20 cellular contexts compared by ENCODE assay signal in genomic region chr17:1124896-1125774, GRCh38. TPM values are rescaled to one million over a fixed set of nuclear protein-coding genes. Genes with fewer than 3 reads are reported as not detected.
A peak's percentile ranks its signal among the peaks of the same experiment; 100 is the strongest.
DNase-seq lines count a peak whose midpoint lies in the region; TF ChIP-seq lines count a peak whose summit lies in the region.
"Had no signal": no experiment of that assay in that cellular context is flagged by ENCODE, and none has a peak within 500 bp of the region (broad histone marks: within the 10 kb centered on the region; RNA-seq: fewer than 3 reads in every experiment).

No MANE protein-coding gene starts in this region.

- H3K36me3 Mint-ChIP-seq in neural progenitor cell = peaks cover 8% of the 10 kb centered on the region

- peak overlapping the region; percentile 83 for H3K27ac Mint-ChIP-seq in neural progenitor cell
- H3K27ac Mint-ChIP-seq: activated CD8-positive, alpha-beta T cell treated with anti-CD3 and anti-CD28 coated beads, Interleukin-2, amount 10 ng/mL, durations not matched to agents 7 days and 5 days had no signal

- no peaks in the 10 kb centered on the region for H3K9me2 ChIP-seq in hepatocyte (replicated peaks; ENCODE audit: insufficient read depth)

- H4K20me1 ChIP-seq in neural progenitor cell (ENCODE audit: low read depth) (peaks cover 33% of the 10 kb centered on the region), hepatocyte (ENCODE audit: insufficient read depth, poor library complexity, severe bottlenecking) (no peaks in the 10 kb centered on the region)

- TF ChIP-seq CTCF in dorsolateral prefrontal cortex (IDR thresholded peaks at IDR 0.05 in 54 of 56, conservative IDR thresholded peaks at IDR 0.05 in 2 of 56; ENCODE audit: low read depth in 1 of 56, partially characterized antibody in 56 of 56) (no peak), neural progenitor cell (IDR thresholded peaks at IDR 0.05) (no peak), hepatocyte (IDR thresholded peaks at IDR 0.05; ENCODE audit: poor library complexity) (no peak)

- no peak overlapping the region for H3K9ac ChIP-seq in neural progenitor cell

- intact Hi-C loops in dorsolateral prefrontal cortex (cut with DNase I) = no loop called here

- WGBS in hepatocyte (ENCODE audit: low lambda C conversion rate, missing lambda C conversion rate) = 94% methylated on average over 24 of the region's 51 CpGs

- H3K27me3 ChIP-seq in H7 (ENCODE audit: control insufficient read depth, insufficient read depth, low read length) (no peaks in the 10 kb centered on the region; the same call in 1 of the 2 replicates), dorsolateral prefrontal cortex (peaks cover 0 to 22% (median 0%) of the 10 kb centered on the region in 45 donors), neural progenitor cell (no peaks in the 10 kb centered on the region), hepatocyte (no peaks in the 10 kb centered on the region)
- H3K27me3 ChIP-seq: upper lobe of right lung had no signal

- no peak overlapping the region for H3K4me2 ChIP-seq in neural progenitor cell
- no peak overlapping the region for H3K4me2 ChIP-seq in hepatocyte
- H3K4me2 ChIP-seq: A549 had no signal

- H3K27ac ChIP-seq in dorsolateral prefrontal cortex = peak overlapping the region in 58 of 59 donors; percentile 5 to 88 (median 74)
- no peak overlapping the region for H3K27ac ChIP-seq in neural progenitor cell
- H3K27ac ChIP-seq in hepatocyte = no peak overlapping the region
- H3K27ac ChIP-seq: epithelial cell of prostate, foreskin keratinocyte, upper lobe of right lung had no signal

- H3K4me3 Mint-ChIP-seq in neural progenitor cell = peak overlapping the region; percentile 27
- H3K4me3 Mint-ChIP-seq: activated CD8-positive, alpha-beta T cell treated with anti-CD3 and anti-CD28 coated beads, Interleukin-2, amount 10 ng/mL, durations not matched to agents 7 days and 5 days; CD14-positive monocyte had no signal

- peaks cover 42% of the 10 kb centered on the region for H3K4me1 Mint-ChIP-seq in neural progenitor cell

- H3F3A ChIP-seq in neural progenitor cell (ENCODE audit: low read depth) = peaks cover 4% of the 10 kb centered on the region

- no peak overlapping the region for H3K4me3 ChIP-seq in H7 (ENCODE audit: insufficient read depth, low read depth, low read length)
- H3K4me3 ChIP-seq in dorsolateral prefrontal cortex = peak overlapping the region in 56 of 59 donors; percentile 10 to 63 (median 40)
- no peak overlapping the region for H3K4me3 ChIP-seq in neural progenitor cell
- H3K4me3 ChIP-seq in hepatocyte = no peak overlapping the region
- H3K4me3 ChIP-seq: A549, upper lobe of right lung had no signal

- H3K9me3 ChIP-seq in neural progenitor cell (ENCODE audit: low read depth) (no peaks in the 10 kb centered on the region), hepatocyte (ENCODE audit: low read depth) (no peaks in the 10 kb centered on the region)
- H3K9me3 ChIP-seq: A549, upper lobe of right lung had no signal

- no peaks in the 10 kb centered on the region for H3K9me3 Mint-ChIP-seq in neural progenitor cell

- no peak overlapping the region for H2AFZ ChIP-seq in neural progenitor cell (replicated peaks)
- no peak overlapping the region for H2AFZ ChIP-seq in hepatocyte

- H3K79me2 ChIP-seq in neural progenitor cell (ENCODE audit: low read depth) = no peaks in the 10 kb centered on the region
- H3K79me2 ChIP-seq in hepatocyte = no peaks in the 10 kb centered on the region

- peaks cover 3% of the 10 kb centered on the region for H3K27me3 Mint-ChIP-seq in neural progenitor cell (ENCODE audit: insufficient read depth, low read depth)

- DNase-seq in A172 (ENCODE audit: low spot score) (peak; percentile 61), H7 (peak; percentile 67), dorsolateral prefrontal cortex (peak in 3 of 10 donors; percentile 44 to 60 (median 58)), neural progenitor cell (ENCODE audit: low spot score) (no peak), hepatocyte (ENCODE audit: low spot score) (no peak), NCI-H345 treated with DMSO at 0.1 percent for 48 hours (lab: John Stamatoyannopoulos, UW; ENCODE audit: unreplicated experiment) (no peak), NCI-H82 (lab: John Stamatoyannopoulos, UW) (no peak), DMS 273 treated with DMSO at 0.1 percent for 48 hours (lab: John Stamatoyannopoulos, UW) (no peak)
- DNase-seq: activated CD8-positive, alpha-beta T cell treated with anti-CD3 and anti-CD28 coated beads, Interleukin-2, amount 10 ng/mL, durations not matched to agents 7 days and 5 days; foreskin keratinocyte; KG1; MV-4-11; NCI-H1694; NCI-H748 treated with DMSO at 0.1 percent for 48 hours; OCI-M1; T1000; upper lobe of right lung had no signal

- H3K36me3 ChIP-seq in H7 (replicated peaks; ENCODE audit: control insufficient read depth, insufficient read depth, low read length) (no peaks in the 10 kb centered on the region), neural progenitor cell (no peaks in the 10 kb centered on the region), hepatocyte (replicated peaks; ENCODE audit: insufficient read depth, low read depth) (no peaks in the 10 kb centered on the region)
- H3K36me3 ChIP-seq: upper lobe of right lung had no signal

- H3K4me1 ChIP-seq in neural progenitor cell (peaks cover 9% of the 10 kb centered on the region), hepatocyte (ENCODE audit: insufficient read depth) (peaks cover 12% of the 10 kb centered on the region)
- H3K4me1 ChIP-seq: foreskin keratinocyte had no signal

RNA-seq across cellular contexts. Expression of gene ABR, which starts 54.6 kb away (rescaled TPM):
- total RNA-seq in A172 (2014; rRNA removed; shearing (Covaris generic)) = 44.7 and 66.9 TPM in 2 replicates
- 24.6 and 31.6 TPM in 2 replicates for total RNA-seq in H7 (2014; rRNA removed; shearing (Covaris generic))
- total RNA-seq in dorsolateral prefrontal cortex (100 to 1,000 TPM; 259 to 675 (median 435) TPM), neural progenitor cell (ENCODE audit: low replicate concordance) (36.7 and 92.7 TPM in 2 replicates), hepatocyte (51.5 and 130 TPM in 2 replicates)
- 26.8 and 29.5 TPM in 2 replicates for polyA plus RNA-seq in hepatocyte

Comparison
In these comparisons a context has a peak if more than half of its experiments do, and no peak if none do; other contexts are left out.
1. DNase-seq: peak in A172 (single experiment) and H7 (single experiment); none in neural progenitor cell (single experiment), hepatocyte (single experiment), NCI-H345 treated with DMSO at 0.1 percent for 48 hours (single experiment), NCI-H82 (single experiment) and DMS 273 treated with DMSO at 0.1 percent for 48 hours (single experiment).
2. H3K4me3 ChIP-seq: peak in dorsolateral prefrontal cortex (56 of 59); none in H7 (single experiment), neural progenitor cell (single experiment) and hepatocyte (single experiment).
3. H3K27ac ChIP-seq: peak in dorsolateral prefrontal cortex (58 of 59); none in neural progenitor cell (single experiment) and hepatocyte (single experiment).